In genomic region chr17:36002631-36003030, GRCh38 we compare ENCODE assay signal across 1 cellular context.
A peak's percentile ranks its signal among the peaks of the same experiment; 100 is the strongest.
TF ChIP-seq lines count a peak whose summit lies in the region.

No MANE protein-coding gene starts in this region.

TF ChIP-seq in GM12878, 131 proteins besides CTCF, POLR2A, EP300 and RAD21 (continued from another document):
- no peak for TF ChIP-seq BCLAF1 (IDR thresholded peaks at IDR 0.05)
- 0 out of 4 replicates have a peak, but pooled peaks of 1 of the 2 experiments have one; percentile 16 for TF ChIP-seq SRF (IDR thresholded peaks at IDR 0.05; ENCODE audit: low read depth in 2 of 2, low read length in 2 of 2)
- peak; percentile 46 for TF ChIP-seq MEF2B (IDR thresholded peaks at IDR 0.05; ENCODE audit: partially characterized antibody, poor library complexity, severe bottlenecking)
- TF ChIP-seq BCL3 (IDR thresholded peaks at IDR 0.05; ENCODE audit: borderline replicate concordance, insufficient read depth, low read depth, low read length, poor library complexity, severe bottlenecking) = peak; percentile 58
- TF ChIP-seq CBFB (IDR thresholded peaks at IDR 0.05; ENCODE audit: low read depth) = peak; percentile 75
- TF ChIP-seq RELB (IDR thresholded peaks at IDR 0.05; ENCODE audit: low read depth) = no peak
- TF ChIP-seq JUNB (IDR thresholded peaks at IDR 0.05) = peak; percentile 93
- TF ChIP-seq CREM (IDR thresholded peaks at IDR 0.05; ENCODE audit: low read depth) = peak; percentile 77
- TF ChIP-seq SPI1 (IDR thresholded peaks at IDR 0.05; ENCODE audit: borderline replicate concordance, insufficient read depth, low read depth, low read length) = peak; percentile 79
- TF ChIP-seq KAT2A (conservative IDR thresholded peaks at IDR 0.05; ENCODE audit: control insufficient read depth, low read depth, low read length) = no peak
- TF ChIP-seq SMC3 (IDR thresholded peaks at IDR 0.05; ENCODE audit: borderline replicate concordance, low read length) = no peak
- TF ChIP-seq TCF3 (IDR thresholded peaks at IDR 0.05; ENCODE audit: borderline replicate concordance, insufficient read depth, low read depth, low read length) = peak; percentile 55; the same call in 1 of the 2 replicates
- no peak for TF ChIP-seq HDAC2 (IDR thresholded peaks at IDR 0.05)
- TF ChIP-seq IKZF2 (IDR thresholded peaks at IDR 0.05) = peak; percentile 74 to 81
- peak; percentile 91 for TF ChIP-seq EED (IDR thresholded peaks at IDR 0.05; ENCODE audit: low read depth)
- peak; percentile 74 for TF ChIP-seq ATF2 (IDR thresholded peaks at IDR 0.05; ENCODE audit: low read length)
- TF ChIP-seq MAX (IDR thresholded peaks at IDR 0.05; ENCODE audit: low read depth, low read length) = no peak
- TF ChIP-seq CHD1 (IDR thresholded peaks at IDR 0.05; ENCODE audit: low read depth, low read length) = no peak
- TF ChIP-seq EGR1 (IDR thresholded peaks at IDR 0.05; ENCODE audit: borderline replicate concordance in 1 of 2, low read depth in 2 of 2, low read length in 2 of 2) = peak in 1 of 2 experiments; percentile 38; a peak in 1 of 3 replicates
- TF ChIP-seq CHD2 (IDR thresholded peaks at IDR 0.05; ENCODE audit: borderline replicate concordance, low read depth, low read length) = no peak
TF ChIP-seq in GM12878: peak in this region for 29.
